ENCODE assay signal across 24 cellular contexts in genomic region chr15:78993257-78993930, GRCh38. TPM values are rescaled to one million over a fixed set of nuclear protein-coding genes. Genes with fewer than 3 reads are reported as not detected.
A peak's percentile ranks its signal among the peaks of the same experiment; 100 is the strongest.
DNase-seq lines count a peak whose midpoint lies in the region; ATAC-seq, FAIRE-seq and TF ChIP-seq lines count a peak whose summit lies in the region.
"Had no signal": no experiment of that assay in that cellular context is flagged by ENCODE, and none has a peak within 500 bp of the region (broad histone marks: within the 10 kb centered on the region; RNA-seq: fewer than 3 reads in every experiment).

No MANE protein-coding gene starts in this region.

- SMC1A ChIA-PET in GM12878 (lab: Charles Lee; ENCODE audit: uncharacterized antibody, unreplicated experiment) = no interaction called here

- peak overlapping the region; percentile 1 for H3K27ac Mint-ChIP-seq in activated naive CD8-positive, alpha-beta T cell treated with anti-CD3 and anti-CD28 coated beads, Interleukin-2, amount 10 ng/mL, durations not matched to agents 7 days and 5 days
- no peak overlapping the region for H3K27ac Mint-ChIP-seq in activated naive CD8-positive, alpha-beta T cell treated with anti-CD3 and anti-CD28 coated beads for 36 hours
- H3K27ac Mint-ChIP-seq in stimulated activated naive B cell treated with anti-CD40 and anti-IgM and Interleukin-4, amounts not matched to agents 10 μg/mL and 1 μg/mL and 100 μg/mL, for 72 hours = peak overlapping the region; percentile 65
- H3K27ac Mint-ChIP-seq in endodermal cell = no peak overlapping the region
- H3K27ac Mint-ChIP-seq: activated CD8-positive, alpha-beta T cell treated with anti-CD3 and anti-CD28 coated beads for 36 hours; activated T-helper 2 cell treated with anti-CD3 and anti-CD28 coated beads, Interferon-gamma antibody, Interleukin-2, Interleukin-4, amounts not matched to agents 10 μg/mL and 5 μg/mL and 100 μg/mL, durations not matched to agents 14 hours and 24 hours and 36 hours; GM23338 had no signal

- H2AFZ ChIP-seq in GM12878 (ENCODE audit: control insufficient read depth, low read depth, low read length) = no peak overlapping the region
- H2AFZ ChIP-seq: GM23338 had no signal

- intact Hi-C loops in GM12878 (cut with micrococcal nuclease; ENCODE audit: unreplicated experiment) = no loop called here

- no peak overlapping the region for H3K4me3 ChIP-seq in GM12878
- no peak overlapping the region for H3K4me3 ChIP-seq in lung
- H3K4me3 ChIP-seq in endodermal cell (ENCODE audit: low read length) = no peak overlapping the region
- H3K4me3 ChIP-seq: breast epithelium, gastroesophageal sphincter, GM23338, psoas muscle, suprapubic skin, uterus had no signal

- RAD21 ChIA-PET in GM12878 (lab: Charles Lee; ENCODE audit: unreplicated experiment) = no interaction called here

- H3K9ac ChIP-seq in GM12878 (ENCODE audit: control insufficient read depth, insufficient read depth, low read length) = no peak overlapping the region
- H3K9ac ChIP-seq in endodermal cell (ENCODE audit: extremely low read depth, low read length, poor library complexity, severe bottlenecking) = no peak overlapping the region

- in situ Hi-C loops in GM12878 (cut with MboI) = loop anchor here (25.0 kb wide), 1 partner anchor 831 kb away; no protein-coding TSS in a partner anchor

- H3K79me2 ChIP-seq in GM12878 (ENCODE audit: control insufficient read depth, insufficient read depth, low read length) = no peaks in the 10 kb centered on the region

- H3K4me1 ChIP-seq in GM12878 (ENCODE audit: control insufficient read depth, insufficient read depth, low read length) (peaks cover 21% of the 10 kb centered on the region), lung (ENCODE audit: control insufficient read depth in 2 of 2, insufficient read depth in 2 of 2, low read length in 2 of 2) (peaks cover 0 to 30% of the 10 kb centered on the region in 2 donors), endodermal cell (ENCODE audit: control insufficient read depth, insufficient read depth, low read length) (no peaks in the 10 kb centered on the region)
- H3K4me1 ChIP-seq: breast epithelium, psoas muscle, uterus had no signal

- no peaks in the 10 kb centered on the region for H4K20me1 ChIP-seq in GM12878 (ENCODE audit: control insufficient read depth, insufficient read depth)

- H3K27ac ChIP-seq in GM12878 (ENCODE audit: control insufficient read depth, insufficient read depth) (no peak overlapping the region), lung (ENCODE audit: low read depth in 1 of 2, low read length in 1 of 2) (peak overlapping the region in 1 of 2 donors; percentile 72), endodermal cell (ENCODE audit: low read depth, low read length) (no peak overlapping the region)
- H3K27ac ChIP-seq: gastroesophageal sphincter, psoas muscle, suprapubic skin, uterus had no signal

- DNase-seq in activated naive CD8-positive, alpha-beta T cell treated with anti-CD3 and anti-CD28 coated beads, Interleukin-2, amount 10 ng/mL, durations not matched to agents 7 days and 5 days = no peak
- DNase-seq in activated naive CD8-positive, alpha-beta T cell treated with anti-CD3 and anti-CD28 coated beads for 36 hours = no peak
- no peak for DNase-seq in GM12878 (ENCODE audit: low read depth, low spot score)
- no peak for DNase-seq in lung (ENCODE audit: low spot score)
- DNase-seq in stimulated activated naive B cell treated with anti-CD40 and anti-IgM and Interleukin-4, amounts not matched to agents 10 μg/mL and 1 μg/mL and 100 μg/mL, for 72 hours = no peak
- DNase-seq in endodermal cell = no peak
- DNase-seq: 8988T; activated CD8-positive, alpha-beta memory T cell treated with anti-CD3 and anti-CD28 coated beads, Interleukin-2, amount 50 U/mL, for 48 hours; activated CD8-positive, alpha-beta T cell treated with anti-CD3 and anti-CD28 coated beads for 36 hours; activated naive CD4-positive, alpha-beta T cell treated with anti-CD3 and anti-CD28 coated beads, Interleukin-2, amount 50 U/mL, for 16 hours; Karpas-422; NCI-H2029 treated with DMSO at 0.1 percent for 48 hours; NCI-H524 treated with DMSO at 0.1 percent for 48 hours; NK-92 treated with Interleukin-12 subunit alpha and Interleukin-12 subunit beta, amount 100 ng/mL, for 24 hours; SHP77; uterus had no signal

- ATAC-seq in activated naive CD8-positive, alpha-beta T cell treated with anti-CD3 and anti-CD28 coated beads, Interleukin-2, amount 10 ng/mL, durations not matched to agents 7 days and 5 days (ENCODE audit: low read depth) = no peak
- ATAC-seq in GM12878 = no peak
- peak; percentile 1 for ATAC-seq in lung (ENCODE audit: insufficient read depth, low FRiP score)
- ATAC-seq in stimulated activated naive B cell treated with anti-CD40 and anti-IgM and Interleukin-4, amounts not matched to agents 10 μg/mL and 1 μg/mL and 100 μg/mL, for 72 hours (replicated peaks) = no peak
- no peak for ATAC-seq in HG02610 (IDR thresholded peaks at IDR 0.05; ENCODE audit: unreplicated experiment)
- no peak for ATAC-seq in HG02759 (IDR thresholded peaks at IDR 0.05; ENCODE audit: unreplicated experiment)
- ATAC-seq: activated CD8-positive, alpha-beta T cell treated with anti-CD3 and anti-CD28 coated beads for 36 hours; gastroesophageal sphincter; psoas muscle had no signal

- WGBS in GM12878 (ENCODE audit: insufficient coverage, insufficient replicate concordance, low lambda C conversion rate, missing lambda C conversion rate) = 89% methylated on average over 4 of the region's 4 CpGs
- WGBS in lung, 2 donors = 74 to 91% methylated on average over 4 of the region's 4 CpGs
- WGBS in endodermal cell (ENCODE audit: insufficient coverage in 1 of 2, insufficient read length in 1 of 2), 2 experiments = 85 to 88% methylated on average over 4 of the region's 4 CpGs

- no peak for TF ChIP-seq CTCF in GM12878 (IDR thresholded peaks at IDR 0.05 in 2 of 3, conservative IDR thresholded peaks at IDR 0.05 in 1 of 3; ENCODE audit: control insufficient read depth in 2 of 3, extremely low read depth in 1 of 3, insufficient read depth in 1 of 3, low read depth in 3 of 3, low read length in 3 of 3)
- no peak for TF ChIP-seq CTCF in lung (IDR thresholded peaks at IDR 0.05; ENCODE audit: control extremely low read depth, extremely low read depth)
- TF ChIP-seq CTCF in endodermal cell (conservative IDR thresholded peaks at IDR 0.05) = no peak

- H3K4me2 ChIP-seq in GM12878 (ENCODE audit: control insufficient read depth, insufficient read depth) = no peak overlapping the region
- H3K4me2 ChIP-seq: GM23338 had no signal

- TF ChIP-seq RAD21 in GM12878 (IDR thresholded peaks at IDR 0.05; ENCODE audit: insufficient read depth, low read depth, low read length) = no peak

- CTCF ChIA-PET in GM12878 (lab: Yijun Ruan, JAX) = interaction anchor here (1.0 kb wide), 1 partner anchor 14 kb away, joined by 3 read pairs; no protein-coding TSS in a partner anchor

- H3K9me3 ChIP-seq in GM12878 (replicated peaks; ENCODE audit: control insufficient read depth, insufficient read depth, low read length) (no peaks in the 10 kb centered on the region), lung (ENCODE audit: control insufficient read depth in 2 of 2, insufficient read depth in 1 of 2, low read length in 1 of 2) (no peaks in the 10 kb centered on the region), endodermal cell (ENCODE audit: control insufficient read depth, low read length) (no peaks in the 10 kb centered on the region)
- H3K9me3 ChIP-seq: breast epithelium, gastroesophageal sphincter, psoas muscle, suprapubic skin, uterus had no signal

- H3K36me3 ChIP-seq in GM12878 (ENCODE audit: control insufficient read depth in 2 of 2, insufficient read depth in 2 of 2, low read length in 1 of 2) = no peaks in the 10 kb centered on the region
- H3K36me3 ChIP-seq in lung (ENCODE audit: control insufficient read depth in 2 of 2, insufficient read depth in 2 of 2, low read length in 2 of 2) = no peaks in the 10 kb centered on the region
- H3K36me3 ChIP-seq in endodermal cell (ENCODE audit: control insufficient read depth, insufficient read depth, low read length) = no peaks in the 10 kb centered on the region
- H3K36me3 ChIP-seq: breast epithelium, gastroesophageal sphincter, suprapubic skin, uterus had no signal

- H3K4me1 Mint-ChIP-seq in activated naive CD8-positive, alpha-beta T cell treated with anti-CD3 and anti-CD28 coated beads, Interleukin-2, amount 10 ng/mL, durations not matched to agents 7 days and 5 days = peaks cover 6% of the 10 kb centered on the region
- H3K4me1 Mint-ChIP-seq in activated naive CD8-positive, alpha-beta T cell treated with anti-CD3 and anti-CD28 coated beads for 36 hours = no peaks in the 10 kb centered on the region
- peaks cover 21 to 29% of the 10 kb centered on the region in 2 donors for H3K4me1 Mint-ChIP-seq in stimulated activated naive B cell treated with anti-CD40 and anti-IgM and Interleukin-4, amounts not matched to agents 10 μg/mL and 1 μg/mL and 100 μg/mL, for 72 hours
- H3K4me1 Mint-ChIP-seq in endodermal cell = peaks cover 3% of the 10 kb centered on the region

- H3K27me3 Mint-ChIP-seq in activated naive CD8-positive, alpha-beta T cell treated with anti-CD3 and anti-CD28 coated beads, Interleukin-2, amount 10 ng/mL, durations not matched to agents 7 days and 5 days = peaks cover 5% of the 10 kb centered on the region
- H3K27me3 Mint-ChIP-seq in activated naive CD8-positive, alpha-beta T cell treated with anti-CD3 and anti-CD28 coated beads for 36 hours = peaks cover 4% of the 10 kb centered on the region
- peaks cover 0 to 11% of the 10 kb centered on the region in 2 donors for H3K27me3 Mint-ChIP-seq in stimulated activated naive B cell treated with anti-CD40 and anti-IgM and Interleukin-4, amounts not matched to agents 10 μg/mL and 1 μg/mL and 100 μg/mL, for 72 hours
- peaks cover 2% of the 10 kb centered on the region for H3K27me3 Mint-ChIP-seq in endodermal cell (ENCODE audit: insufficient read depth)
- H3K27me3 Mint-ChIP-seq: activated CD8-positive, alpha-beta T cell treated with anti-CD3 and anti-CD28 coated beads for 36 hours had no signal

- H3K4me3 Mint-ChIP-seq in activated naive CD8-positive, alpha-beta T cell treated with anti-CD3 and anti-CD28 coated beads, Interleukin-2, amount 10 ng/mL, durations not matched to agents 7 days and 5 days = no peak overlapping the region
- no peak overlapping the region for H3K4me3 Mint-ChIP-seq in activated naive CD8-positive, alpha-beta T cell treated with anti-CD3 and anti-CD28 coated beads for 36 hours
- H3K4me3 Mint-ChIP-seq in stimulated activated naive B cell treated with anti-CD40 and anti-IgM and Interleukin-4, amounts not matched to agents 10 μg/mL and 1 μg/mL and 100 μg/mL, for 72 hours = no peak overlapping the region
- no peak overlapping the region for H3K4me3 Mint-ChIP-seq in endodermal cell
- H3K4me3 Mint-ChIP-seq: activated CD8-positive, alpha-beta T cell treated with anti-CD3 and anti-CD28 coated beads for 36 hours; GM23338 had no signal

- H3K27me3 ChIP-seq in GM12878 (replicated peaks in 1 of 2; ENCODE audit: control insufficient read depth in 2 of 2, insufficient read depth in 2 of 2, low read length in 1 of 2) (no peaks in the 10 kb centered on the region), lung (ENCODE audit: control insufficient read depth, insufficient read depth) (no peaks in the 10 kb centered on the region), endodermal cell (ENCODE audit: control insufficient read depth, insufficient read depth, low read length, poor library complexity, severe bottlenecking) (no peaks in the 10 kb centered on the region)
- H3K27me3 ChIP-seq: breast epithelium, gastroesophageal sphincter, suprapubic skin, uterus had no signal

- BruUV-seq in GM12878 (replicated peaks; lab: Mats Ljungman, UMichigan) = no TSS peak

- no peaks in the 10 kb centered on the region for H3K9me3 Mint-ChIP-seq in activated naive CD8-positive, alpha-beta T cell treated with anti-CD3 and anti-CD28 coated beads, Interleukin-2, amount 10 ng/mL, durations not matched to agents 7 days and 5 days
- no peaks in the 10 kb centered on the region for H3K9me3 Mint-ChIP-seq in activated naive CD8-positive, alpha-beta T cell treated with anti-CD3 and anti-CD28 coated beads for 36 hours
- no peaks in the 10 kb centered on the region for H3K9me3 Mint-ChIP-seq in stimulated activated naive B cell treated with anti-CD40 and anti-IgM and Interleukin-4, amounts not matched to agents 10 μg/mL and 1 μg/mL and 100 μg/mL, for 72 hours
- H3K9me3 Mint-ChIP-seq in endodermal cell = no peaks in the 10 kb centered on the region
- H3K9me3 Mint-ChIP-seq: activated CD8-positive, alpha-beta T cell treated with anti-CD3 and anti-CD28 coated beads for 36 hours; activated T-helper 2 cell treated with anti-CD3 and anti-CD28 coated beads, Interferon-gamma antibody, Interleukin-2, Interleukin-4, amounts not matched to agents 10 μg/mL and 5 μg/mL and 100 μg/mL, durations not matched to agents 14 hours and 24 hours and 36 hours had no signal

- no peaks in the 10 kb centered on the region for H3K36me3 Mint-ChIP-seq in activated naive CD8-positive, alpha-beta T cell treated with anti-CD3 and anti-CD28 coated beads, Interleukin-2, amount 10 ng/mL, durations not matched to agents 7 days and 5 days
- no peaks in the 10 kb centered on the region for H3K36me3 Mint-ChIP-seq in activated naive CD8-positive, alpha-beta T cell treated with anti-CD3 and anti-CD28 coated beads for 36 hours
- peaks cover 6 to 9% of the 10 kb centered on the region in 2 donors for H3K36me3 Mint-ChIP-seq in stimulated activated naive B cell treated with anti-CD40 and anti-IgM and Interleukin-4, amounts not matched to agents 10 μg/mL and 1 μg/mL and 100 μg/mL, for 72 hours
- H3K36me3 Mint-ChIP-seq in endodermal cell (ENCODE audit: low read depth) = no peaks in the 10 kb centered on the region

- TF ChIP-seq EP300 in GM12878 (IDR thresholded peaks at IDR 0.05; ENCODE audit: borderline replicate concordance in 1 of 2, control insufficient read depth in 1 of 2, low read depth in 2 of 2, low read length in 2 of 2) = no peak

- peak; percentile 85 for FAIRE-seq in GM12878 (lab: Jason Lieb, UNC)

- POLR2A ChIA-PET in activated naive CD8-positive, alpha-beta T cell treated with anti-CD3 and anti-CD28 coated beads, Interleukin-2, amount 10 ng/mL, durations not matched to agents 7 days and 5 days (lab: Charles Lee) = no interaction called here
- POLR2A ChIA-PET in GM12878 (lab: Charles Lee) = interaction anchor here (1.2 kb wide), 1 partner anchor 11 kb away, joined by 3 read pairs; no protein-coding TSS in a partner anchor

- no peak for TF ChIP-seq POLR2A in GM12878 (IDR thresholded peaks at IDR 0.05; ENCODE audit: low read depth, low read length)

RNA-seq across cellular contexts. Expression of gene CTSH, which starts 48.5 kb away (rescaled TPM):
- 10 to 100 TPM; 31.5 to 33.9 TPM for total RNA-seq in activated naive CD8-positive, alpha-beta T cell treated with anti-CD3 and anti-CD28 coated beads, Interleukin-2, amount 10 ng/mL, durations not matched to agents 7 days and 5 days
- 1 to 10 TPM; 4.3 to 4.9 TPM for total RNA-seq in activated naive CD8-positive, alpha-beta T cell treated with anti-CD3 and anti-CD28 coated beads for 36 hours
- total RNA-seq in GM12878 (2013; cell fraction: nucleolus; rRNA removed) = 537 and 552 TPM in 2 replicates
- total RNA-seq in GM12878 (2014; rRNA removed) = 978 and 1,037 TPM in 2 replicates
- total RNA-seq in GM12878 (2014; rRNA removed; fragmentation: Illumina TruSeq; extraction: Trizol) = 431 and 454 TPM in 2 replicates
- total RNA-seq in GM12878 (2021) = 510 and 512 TPM in 2 replicates
- polyA plus RNA-seq in GM12878 (2011; ENCODE audit: low read depth) = 365 TPM
- 1,085 and 1,212 TPM in 2 replicates for polyA plus RNA-seq in GM12878 (2011; rRNA removed)
- 1,125 and 1,816 TPM in 2 replicates for polyA plus RNA-seq in GM12878 (2011; cell fraction: cytosol; rRNA removed)
- 2,323 and 2,526 TPM in 2 replicates for polyA plus RNA-seq in GM12878 (2011; cell fraction: nucleus; rRNA removed)
- polyA plus RNA-seq in GM12878 (2012) = 535 and 663 TPM in 2 replicates
- polyA plus RNA-seq in GM12878 (2014; fragmentation: Illumina TruSeq; extraction: Trizol) = 738 and 761 TPM in 2 replicates
- polyA plus RNA-seq in GM12878 (2014; fragmentation: Nextera tagmentation; extraction: Ambion mirVana) = 10 to 100 TPM; 30.2 to 88.2 TPM
- polyA plus RNA-seq in GM12878 (2014; rRNA removed) = 983 and 1,098 TPM in 2 replicates
- polyA plus RNA-seq in GM12878 (2016; fragmentation: Nextera tagmentation; extraction: Ambion mirVana) = 100 to 1,000 TPM; 505 to 526 TPM
- 591 and 663 TPM in 2 replicates for polyA minus RNA-seq in GM12878 (2011; rRNA and poly(A)+ RNA removed)
- polyA minus RNA-seq in GM12878 (2011; cell fraction: cytosol; rRNA and poly(A)+ RNA removed) = 223 and 239 TPM in 2 replicates
- 381 and 500 TPM in 2 replicates for polyA minus RNA-seq in GM12878 (2011; cell fraction: nucleus; rRNA and poly(A)+ RNA removed)
- total RNA-seq in lung = 1,000 to 10,000 TPM in 1 of 2 donors, 100 to 1,000 TPM in 1; 962 to 1,456 TPM
- polyA plus RNA-seq in lung = 1,000 to 10,000 TPM in 1 of 2 donors, 100 to 1,000 TPM in 1; 821 to 1,902 TPM
- 100 to 1,000 TPM in 1 of 2 donors, 10 to 100 TPM in 1; 61.9 to 101 TPM for total RNA-seq in endodermal cell
- polyA plus RNA-seq in endodermal cell (2013, experiment 1 of 2) = 24.6 TPM
- 21.8 TPM for polyA plus RNA-seq in endodermal cell (2013, experiment 2 of 2)

Comparison
In these comparisons a context has a peak if more than half of its experiments do, and no peak if none do; other contexts are left out.
1. H3K27ac Mint-ChIP-seq: peak in activated naive CD8-positive, alpha-beta T cell treated with anti-CD3 and anti-CD28 coated beads, Interleukin-2, amount 10 ng/mL, durations not matched to agents 7 days and 5 days (single experiment) and stimulated activated naive B cell treated with anti-CD40 and anti-IgM and Interleukin-4, amounts not matched to agents 10 μg/mL and 1 μg/mL and 100 μg/mL, for 72 hours (single experiment); none in activated naive CD8-positive, alpha-beta T cell treated with anti-CD3 and anti-CD28 coated beads for 36 hours (single experiment) and endodermal cell (single experiment).
2. RNA of gene CTSH, which starts 48.5 kb away (total RNA-seq): 962 to 1,456 TPM in lung, 431 to 1,037 TPM in GM12878, 61.9 to 101 TPM in endodermal cell and 31.5 to 33.9 TPM in activated naive CD8-positive, alpha-beta T cell treated with anti-CD3 and anti-CD28 coated beads, Interleukin-2, amount 10 ng/mL, durations not matched to agents 7 days and 5 days; 4.3 to 4.9 TPM in activated naive CD8-positive, alpha-beta T cell treated with anti-CD3 and anti-CD28 coated beads for 36 hours; every median in the first group is over 4 times any median in the second.